ENCODE assay signal across 11 cellular contexts in the genomic region with DNA sequence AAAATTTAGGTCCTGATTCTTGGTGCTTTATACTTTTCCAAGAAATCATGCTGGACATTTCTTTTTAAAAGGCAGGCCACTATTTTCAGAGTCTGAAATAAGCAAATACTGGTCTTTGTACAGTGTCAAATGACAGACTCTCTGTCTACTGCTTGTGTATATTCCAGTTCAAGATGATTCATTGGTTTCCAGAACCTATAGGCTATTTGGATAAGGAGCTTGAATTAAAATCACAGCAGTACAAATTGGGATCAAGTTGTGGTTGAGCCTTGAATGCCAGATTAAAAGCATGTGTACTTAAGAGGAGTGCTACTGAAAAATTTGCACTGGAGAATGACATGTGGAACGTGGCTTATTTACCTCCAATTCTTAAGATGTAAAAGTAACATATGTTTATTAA. TPM values are rescaled to one million over a fixed set of nuclear protein-coding genes. Genes with fewer than 3 reads are reported as not detected.
DNase-seq lines count a peak whose midpoint lies in the region; FAIRE-seq and TF ChIP-seq lines count a peak whose summit lies in the region.
"Had no signal": no experiment of that assay in that cellular context is flagged by ENCODE, and none has a peak within 500 bp of the region (broad histone marks: within the 10 kb centered on the region; RNA-seq: fewer than 3 reads in every experiment).

No MANE protein-coding gene starts in this region.

- H3K4me3 ChIP-seq in bronchial epithelial cell (ENCODE audit: low read depth, low read length): no peak overlapping the region
- no peak overlapping the region for H3K4me3 ChIP-seq in neutrophil (ENCODE audit: low read depth in 1 of 2, low read length in 1 of 2)
- no peak overlapping the region for H3K4me3 ChIP-seq in effector memory CD4-positive, alpha-beta T cell (ENCODE audit: insufficient read depth, low read depth, low read length, poor library complexity, severe bottlenecking)

- H3K27me3 ChIP-seq in bronchial epithelial cell (ENCODE audit: control insufficient read depth, insufficient read depth, low read length): no peaks in the 10 kb centered on the region
- H3K27me3 ChIP-seq in neutrophil: no peaks in the 10 kb centered on the region
- no peaks in the 10 kb centered on the region for H3K27me3 ChIP-seq in effector memory CD4-positive, alpha-beta T cell (replicated peaks; ENCODE audit: control insufficient read depth, insufficient read depth, low read length, poor library complexity, severe bottlenecking)

- DNase-seq in EL (peak; percentile 53), NCI-H187 treated with DMSO at 0.1 percent for 48 hours (lab: John Stamatoyannopoulos, UW) (peak; percentile 45), bronchial epithelial cell (ENCODE audit: low read depth) (peak; percentile 75), posterior vena cava (ENCODE audit: low spot score) (no peak)
- DNase-seq in activated CD8-positive, alpha-beta memory T cell treated with anti-CD3 and anti-CD28 coated beads for 24 hours: no peak
- no peak for DNase-seq in effector memory CD4-positive, alpha-beta T cell
- DNase-seq: left ventricle myocardium superior; NCI-H1105 treated with DMSO at 0.1 percent for 48 hours; stimulated activated CD4-positive, alpha-beta T cell treated with anti-CD3 and anti-CD28 coated beads, Interleukin-12 subunit alpha, Interleukin-12 subunit beta, amount 100 ng/mL, for 4 hours; T-helper 2 cell had no signal

- H3K36me3 ChIP-seq in bronchial epithelial cell (ENCODE audit: control insufficient read depth, insufficient read depth, low read length) (no peaks in the 10 kb centered on the region), neutrophil (no peaks in the 10 kb centered on the region)
- no peaks in the 10 kb centered on the region for H3K36me3 ChIP-seq in effector memory CD4-positive, alpha-beta T cell (ENCODE audit: control insufficient read depth, insufficient read depth, low read length)

- peaks cover 71 to 86% of the 10 kb centered on the region in 2 experiments for H3K4me1 ChIP-seq in neutrophil (ENCODE audit: control insufficient read depth in 1 of 2, insufficient read depth in 1 of 2, low read depth in 1 of 2, low read length in 1 of 2)
- H3K4me1 ChIP-seq in effector memory CD4-positive, alpha-beta T cell (ENCODE audit: control insufficient read depth, insufficient read depth, low read length, poor library complexity, severe bottlenecking): peaks cover 34% of the 10 kb centered on the region

- no peak for TF ChIP-seq CTCF in bronchial epithelial cell (IDR thresholded peaks at IDR 0.05; ENCODE audit: insufficient read depth, low read length, severe bottlenecking)
- no peak for TF ChIP-seq CTCF in neutrophil (IDR thresholded peaks at IDR 0.05)

- H3K27ac ChIP-seq in neutrophil: peak overlapping the region; percentile 76
- H3K27ac ChIP-seq in effector memory CD4-positive, alpha-beta T cell (ENCODE audit: insufficient read depth, low read length, poor library complexity, severe bottlenecking): no peak overlapping the region

- H3K9me3 ChIP-seq in neutrophil: no peaks in the 10 kb centered on the region
- H3K9me3 ChIP-seq in effector memory CD4-positive, alpha-beta T cell (ENCODE audit: control insufficient read depth, low read length): no peaks in the 10 kb centered on the region

- FAIRE-seq in bronchial epithelial cell (lab: Jason Lieb, UNC): no peak

- intact Hi-C loops in posterior vena cava (cut with DNase I): no loop called here

RNA-seq across cellular contexts. Expression of gene KMT2E, which starts 10.7 kb away (rescaled TPM):
- total RNA-seq in bronchial epithelial cell: 73.9 and 79.8 TPM in 2 replicates
- total RNA-seq in posterior vena cava: 10 to 100 TPM; 79.7 to 98.8 TPM

Comparison
In these comparisons a context has a peak if more than half of its experiments do, and no peak if none do; other contexts are left out.
1. DNase-seq: peak in EL (single experiment), NCI-H187 treated with DMSO at 0.1 percent for 48 hours (single experiment) and bronchial epithelial cell (single experiment); none in activated CD8-positive, alpha-beta memory T cell treated with anti-CD3 and anti-CD28 coated beads for 24 hours (single experiment), posterior vena cava (single experiment) and effector memory CD4-positive, alpha-beta T cell (0 of 3).